1 cellular context compared by ENCODE assay signal in the genomic region with DNA sequence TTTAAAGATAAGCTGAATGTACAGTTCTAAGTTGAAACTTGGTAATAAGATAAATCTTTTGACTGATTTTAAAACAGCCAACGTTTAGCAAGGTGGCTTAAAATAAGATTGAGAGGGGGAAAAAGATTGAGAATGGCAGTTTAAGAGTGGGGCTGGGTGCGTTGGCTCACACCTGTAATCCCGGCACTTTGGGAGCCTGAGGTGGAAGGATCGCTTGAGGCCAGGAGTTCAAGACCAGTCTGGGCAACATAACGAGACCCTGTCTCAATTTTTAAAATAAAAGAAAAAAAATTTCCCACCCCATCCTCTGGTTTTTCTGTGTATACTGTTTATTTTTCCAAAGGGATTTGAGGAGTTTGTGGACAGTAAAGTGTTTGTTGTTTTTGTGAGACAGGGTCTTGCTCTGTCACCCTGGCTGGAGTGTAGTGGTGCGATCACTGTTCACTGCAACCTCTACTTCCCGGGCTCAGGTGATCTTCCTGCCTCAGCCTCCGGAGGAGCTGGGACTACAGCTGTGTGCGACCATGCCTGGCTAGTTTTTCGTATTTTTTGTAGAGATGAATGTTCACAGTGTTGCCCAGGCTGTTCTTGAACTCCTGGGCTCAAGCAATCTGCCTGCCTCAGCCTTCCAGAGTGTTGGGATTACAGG.
TF ChIP-seq lines count a peak whose summit lies in the region.

No MANE protein-coding gene starts in this region.

TF ChIP-seq in GM23338, 12 proteins besides CTCF, POLR2A, EP300 and RAD21 (continued from another document):
- TF ChIP-seq, protein P1, sequence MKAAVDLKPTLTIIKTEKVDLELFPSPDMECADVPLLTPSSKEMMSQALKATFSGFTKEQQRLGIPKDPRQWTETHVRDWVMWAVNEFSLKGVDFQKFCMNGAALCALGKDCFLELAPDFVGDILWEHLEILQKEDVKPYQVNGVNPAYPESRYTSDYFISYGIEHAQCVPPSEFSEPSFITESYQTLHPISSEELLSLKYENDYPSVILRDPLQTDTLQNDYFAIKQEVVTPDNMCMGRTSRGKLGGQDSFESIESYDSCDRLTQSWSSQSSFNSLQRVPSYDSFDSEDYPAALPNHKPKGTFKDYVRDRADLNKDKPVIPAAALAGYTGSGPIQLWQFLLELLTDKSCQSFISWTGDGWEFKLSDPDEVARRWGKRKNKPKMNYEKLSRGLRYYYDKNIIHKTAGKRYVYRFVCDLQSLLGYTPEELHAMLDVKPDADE (IDR thresholded peaks at IDR 0.05): no peak
- TF ChIP-seq ZNF331 (CRISPR knock-in tag; IDR thresholded peaks at IDR 0.05; ENCODE audit: low read depth): no peak
- TF ChIP-seq, protein P2, sequence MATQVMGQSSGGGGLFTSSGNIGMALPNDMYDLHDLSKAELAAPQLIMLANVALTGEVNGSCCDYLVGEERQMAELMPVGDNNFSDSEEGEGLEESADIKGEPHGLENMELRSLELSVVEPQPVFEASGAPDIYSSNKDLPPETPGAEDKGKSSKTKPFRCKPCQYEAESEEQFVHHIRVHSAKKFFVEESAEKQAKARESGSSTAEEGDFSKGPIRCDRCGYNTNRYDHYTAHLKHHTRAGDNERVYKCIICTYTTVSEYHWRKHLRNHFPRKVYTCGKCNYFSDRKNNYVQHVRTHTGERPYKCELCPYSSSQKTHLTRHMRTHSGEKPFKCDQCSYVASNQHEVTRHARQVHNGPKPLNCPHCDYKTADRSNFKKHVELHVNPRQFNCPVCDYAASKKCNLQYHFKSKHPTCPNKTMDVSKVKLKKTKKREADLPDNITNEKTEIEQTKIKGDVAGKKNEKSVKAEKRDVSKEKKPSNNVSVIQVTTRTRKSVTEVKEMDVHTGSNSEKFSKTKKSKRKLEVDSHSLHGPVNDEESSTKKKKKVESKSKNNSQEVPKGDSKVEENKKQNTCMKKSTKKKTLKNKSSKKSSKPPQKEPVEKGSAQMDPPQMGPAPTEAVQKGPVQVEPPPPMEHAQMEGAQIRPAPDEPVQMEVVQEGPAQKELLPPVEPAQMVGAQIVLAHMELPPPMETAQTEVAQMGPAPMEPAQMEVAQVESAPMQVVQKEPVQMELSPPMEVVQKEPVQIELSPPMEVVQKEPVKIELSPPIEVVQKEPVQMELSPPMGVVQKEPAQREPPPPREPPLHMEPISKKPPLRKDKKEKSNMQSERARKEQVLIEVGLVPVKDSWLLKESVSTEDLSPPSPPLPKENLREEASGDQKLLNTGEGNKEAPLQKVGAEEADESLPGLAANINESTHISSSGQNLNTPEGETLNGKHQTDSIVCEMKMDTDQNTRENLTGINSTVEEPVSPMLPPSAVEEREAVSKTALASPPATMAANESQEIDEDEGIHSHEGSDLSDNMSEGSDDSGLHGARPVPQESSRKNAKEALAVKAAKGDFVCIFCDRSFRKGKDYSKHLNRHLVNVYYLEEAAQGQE (IDR thresholded peaks at IDR 0.05; ENCODE audit: unreplicated experiment): no peak
- TF ChIP-seq JUNB (IDR thresholded peaks at IDR 0.05; ENCODE audit: unreplicated experiment): no peak
- TF ChIP-seq POLR2AphosphoS5 (IDR thresholded peaks at IDR 0.05; ENCODE audit: low read depth): no peak
- TF ChIP-seq EZH2phosphoT487 (IDR thresholded peaks at IDR 0.05; ENCODE audit: unreplicated experiment): no peak
- TF ChIP-seq NANOG (IDR thresholded peaks at IDR 0.05; ENCODE audit: borderline replicate concordance): no peak
- TF ChIP-seq STAT1 (IDR thresholded peaks at IDR 0.05; ENCODE audit: unreplicated experiment): no peak
- TF ChIP-seq EZH2 (IDR thresholded peaks at IDR 0.05; ENCODE audit: low read depth, unreplicated experiment): no peak
- no peak for TF ChIP-seq CREB1 (CRISPR knock-in tag; IDR thresholded peaks at IDR 0.05; ENCODE audit: low read depth)
TF ChIP-seq in GM23338: peak in this region for 0.
